38 cellular contexts compared by ENCODE assay signal in the genomic region with DNA sequence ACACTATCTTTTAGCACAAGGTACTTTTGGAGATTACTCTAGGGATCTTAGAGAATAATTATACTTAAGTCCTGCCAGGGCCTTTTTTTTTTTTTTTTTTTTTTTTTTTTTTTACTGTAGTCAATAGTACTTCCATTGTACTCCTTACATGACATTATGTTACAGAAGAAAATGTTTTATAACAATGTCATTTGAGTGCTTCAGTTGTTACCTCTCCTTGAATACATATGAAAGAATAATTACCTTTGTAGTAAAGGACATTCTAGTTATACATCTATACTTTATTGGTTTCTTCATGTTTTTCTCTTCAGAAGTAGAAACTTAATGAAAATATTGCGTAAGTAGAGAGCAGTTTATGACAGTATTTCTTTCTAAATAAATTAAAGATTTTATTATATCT.
"Had no signal": no experiment of that assay in that cellular context is flagged by ENCODE, and none has a peak within 500 bp of the region (broad histone marks: within the 10 kb centered on the region; RNA-seq: fewer than 3 reads in every experiment).

No MANE protein-coding gene starts in this region.

- H3K27me3 Mint-ChIP-seq: activated B cell treated with CpG ODN at 0.5 μM for 24 hours; activated CD4-positive, alpha-beta memory T cell treated with anti-CD3 and anti-CD28 coated beads for 36 hours; activated CD4-positive, alpha-beta T cell treated with anti-CD3 and anti-CD28 coated beads, Interleukin-2, amount 10 ng/mL, durations not matched to agents 24 days and 14 days; activated CD8-positive, alpha-beta T cell treated with anti-CD3 and anti-CD28 coated beads for 36 hours; activated naive CD4-positive, alpha-beta T cell treated with anti-CD3 and anti-CD28 coated beads, Interleukin-2, amount 10 ng/mL, durations not matched to agents 7 days and 5 days; activated naive CD4-positive, alpha-beta T cell treated with anti-CD3 and anti-CD28 coated beads, Interleukin-2, amount 50 U/mL, for 24 hours; activated naive CD8-positive, alpha-beta T cell; activated naive CD8-positive, alpha-beta T cell treated with anti-CD3 and anti-CD28 coated beads, Interleukin-2, amount 10 ng/mL, durations not matched to agents 7 days and 5 days; activated naive CD8-positive, alpha-beta T cell treated with anti-CD3 and anti-CD28 coated beads, Interleukin-2, amount 50 U/mL, for 24 hours; activated T-helper 17 cell treated with anti-CD3 and anti-CD28 coated beads, Interleukin-2, amount 50 U/mL, for 72 hours; brain; central memory CD8-positive, alpha-beta T cell had no signal

- H3K4me3 Mint-ChIP-seq: activated B cell treated with CpG ODN at 0.5 μM for 24 hours; activated CD4-positive, alpha-beta memory T cell treated with anti-CD3 and anti-CD28 coated beads for 36 hours; activated CD4-positive, alpha-beta T cell treated with anti-CD3 and anti-CD28 coated beads, Interleukin-2, amount 10 ng/mL, durations not matched to agents 24 days and 14 days; activated CD8-positive, alpha-beta T cell treated with anti-CD3 and anti-CD28 coated beads for 36 hours; activated naive CD4-positive, alpha-beta T cell treated with anti-CD3 and anti-CD28 coated beads, Interleukin-2, amount 10 ng/mL, durations not matched to agents 7 days and 5 days; activated naive CD4-positive, alpha-beta T cell treated with anti-CD3 and anti-CD28 coated beads, Interleukin-2, amount 50 U/mL, for 24 hours; activated naive CD8-positive, alpha-beta T cell; activated naive CD8-positive, alpha-beta T cell treated with anti-CD3 and anti-CD28 coated beads, Interleukin-2, amount 10 ng/mL, durations not matched to agents 7 days and 5 days; activated naive CD8-positive, alpha-beta T cell treated with anti-CD3 and anti-CD28 coated beads, Interleukin-2, amount 50 U/mL, for 24 hours; activated T-cell treated with anti-CD3 and anti-CD28 coated beads, Interleukin-2, amount 50 U/mL, for 4 hours; activated T-cell treated with anti-CD3 and anti-CD28 coated beads, Interleukin-2, amount 50 U/mL, for 72 hours; activated T-helper 1 cell treated with anti-CD3 and anti-CD28 coated beads, Interleukin-12 subunit alpha, Interleukin-12 subunit beta, Interleukin-2, Interleukin-4 antibody, amounts not matched to agents 30 ng/mL and 10 ng/mL and 1 ng/mL, durations not matched to agents 14 hours and 24 hours and 36 hours; activated T-helper 17 cell treated with anti-CD3 and anti-CD28 coated beads, Interleukin-2, amount 50 U/mL, for 72 hours; brain; central memory CD8-positive, alpha-beta T cell; T-helper 1 cell treated with Interleukin-12 subunit alpha and Interleukin-12 subunit beta and Interleukin-4 antibody, amounts not matched to agents 30 μg/mL and 1 μg/mL, for 36 hours; T-helper 2 cell treated with Interferon-gamma antibody and Interleukin-4, amounts not matched to agents 5 μg/mL and 100 μg/mL, for 36 hours had no signal

- FAIRE-seq: bronchial epithelial cell, TTC549 had no signal

- H3K27ac Mint-ChIP-seq: activated B cell treated with CpG ODN at 0.5 μM for 24 hours; activated CD4-positive, alpha-beta memory T cell treated with anti-CD3 and anti-CD28 coated beads for 36 hours; activated CD4-positive, alpha-beta T cell treated with anti-CD3 and anti-CD28 coated beads, Interleukin-2, amount 10 ng/mL, durations not matched to agents 24 days and 14 days; activated CD8-positive, alpha-beta T cell treated with anti-CD3 and anti-CD28 coated beads for 36 hours; activated naive CD4-positive, alpha-beta T cell treated with anti-CD3 and anti-CD28 coated beads, Interleukin-2, amount 10 ng/mL, durations not matched to agents 7 days and 5 days; activated naive CD4-positive, alpha-beta T cell treated with anti-CD3 and anti-CD28 coated beads, Interleukin-2, amount 50 U/mL, for 24 hours; activated naive CD8-positive, alpha-beta T cell; activated naive CD8-positive, alpha-beta T cell treated with anti-CD3 and anti-CD28 coated beads, Interleukin-2, amount 10 ng/mL, durations not matched to agents 7 days and 5 days; activated naive CD8-positive, alpha-beta T cell treated with anti-CD3 and anti-CD28 coated beads, Interleukin-2, amount 50 U/mL, for 24 hours; activated T-cell treated with anti-CD3 and anti-CD28 coated beads, Interleukin-2, amount 50 U/mL, for 72 hours; activated T-helper 1 cell treated with anti-CD3 and anti-CD28 coated beads, Interleukin-12 subunit alpha, Interleukin-12 subunit beta, Interleukin-2, Interleukin-4 antibody, amounts not matched to agents 30 ng/mL and 10 ng/mL and 1 ng/mL, durations not matched to agents 14 hours and 24 hours and 36 hours; activated T-helper 17 cell treated with anti-CD3 and anti-CD28 coated beads, Interleukin-2, amount 50 U/mL, for 72 hours; T-helper 1 cell treated with Interleukin-12 subunit alpha and Interleukin-12 subunit beta and Interleukin-4 antibody, amounts not matched to agents 30 μg/mL and 1 μg/mL, for 36 hours; T-helper 2 cell treated with Interferon-gamma antibody and Interleukin-4, amounts not matched to agents 5 μg/mL and 100 μg/mL, for 36 hours had no signal

- H3K4me3 ChIP-seq: ascending aorta, cardiac muscle cell had no signal

- DNase-seq: activated B cell treated with CpG ODN at 0.5 μM for 24 hours; activated CD4-positive, alpha-beta memory T cell treated with anti-CD3 and anti-CD28 coated beads for 36 hours; activated CD4-positive, alpha-beta T cell treated with anti-CD3 and anti-CD28 coated beads for 4 hours; activated CD4-positive, alpha-beta T cell treated with anti-CD3 and anti-CD28 coated beads, Interleukin-2, amount 10 ng/mL, durations not matched to agents 24 days and 14 days; activated CD4-positive, alpha-beta T cell treated with anti-CD3 and anti-CD28 coated beads, Interleukin-2, amount 50 U/mL, for 1 hour; activated CD4-positive, alpha-beta T cell treated with anti-CD3 and anti-CD28 coated beads, Interleukin-2, amount 50 U/mL, for 4 hours; activated CD4-positive, CD25-positive, alpha-beta regulatory T cell treated with anti-CD3 and anti-CD28 coated beads, Interleukin-2, amount 50 U/mL, for 72 hours; activated CD8-positive, alpha-beta memory T cell treated with anti-CD3 and anti-CD28 coated beads, Interleukin-2, amount 50 U/mL, for 4 hours; activated CD8-positive, alpha-beta T cell treated with anti-CD3 and anti-CD28 coated beads for 36 hours; activated effector memory CD4-positive, alpha-beta T cell treated with anti-CD3 and anti-CD28 coated beads, Interleukin-2, amount 50 U/mL, for 16 hours; activated gamma-delta T cell treated with Interleukin-2 at 50 U/mL for 16 hours; activated naive CD4-positive, alpha-beta T cell; activated naive CD4-positive, alpha-beta T cell treated with anti-CD3 and anti-CD28 coated beads, Interleukin-2, amount 10 ng/mL, durations not matched to agents 7 days and 5 days; activated naive CD8-positive, alpha-beta T cell treated with anti-CD3 and anti-CD28 coated beads, Interleukin-2, amount 10 ng/mL, durations not matched to agents 7 days and 5 days; activated naive CD8-positive, alpha-beta T cell treated with anti-CD3 and anti-CD28 coated beads, Interleukin-2, amount 50 U/mL, for 24 hours; activated T-cell treated with anti-CD3 and anti-CD28 coated beads for 4 hours; activated T-cell treated with anti-CD3 and anti-CD28 coated beads, Interleukin-2, amount 50 U/mL, for 1 hour; activated T-cell treated with anti-CD3 and anti-CD28 coated beads, Interleukin-2, amount 50 U/mL, for 4 hours; activated T-cell treated with anti-CD3 and anti-CD28 coated beads, Interleukin-2, amount 50 U/mL, for 72 hours; amygdala; anterior cingulate cortex; caudate nucleus; cerebellar nuclear complex; T-helper 1 cell; T-helper 2 cell; T-helper 9 cell had no signal

- H3K36me3 ChIP-seq: ascending aorta, cardiac muscle cell had no signal

- H3K4me1 ChIP-seq: ascending aorta had no signal

- H3K9me3 ChIP-seq: ascending aorta had no signal

- H3K9me3 Mint-ChIP-seq: activated naive CD4-positive, alpha-beta T cell treated with anti-CD3 and anti-CD28 coated beads, Interleukin-2, amount 10 ng/mL, durations not matched to agents 7 days and 5 days had no signal

- H3K36me3 Mint-ChIP-seq: activated CD4-positive, alpha-beta memory T cell treated with anti-CD3 and anti-CD28 coated beads for 36 hours; activated naive CD4-positive, alpha-beta T cell treated with anti-CD3 and anti-CD28 coated beads, Interleukin-2, amount 10 ng/mL, durations not matched to agents 7 days and 5 days; activated naive CD4-positive, alpha-beta T cell treated with anti-CD3 and anti-CD28 coated beads, Interleukin-2, amount 50 U/mL, for 24 hours; activated naive CD8-positive, alpha-beta T cell; activated naive CD8-positive, alpha-beta T cell treated with anti-CD3 and anti-CD28 coated beads, Interleukin-2, amount 10 ng/mL, durations not matched to agents 7 days and 5 days; brain had no signal

- H3K4me1 Mint-ChIP-seq: activated B cell treated with CpG ODN at 0.5 μM for 24 hours; activated CD4-positive, alpha-beta T cell treated with anti-CD3 and anti-CD28 coated beads, Interleukin-2, amount 10 ng/mL, durations not matched to agents 24 days and 14 days; activated naive CD4-positive, alpha-beta T cell treated with anti-CD3 and anti-CD28 coated beads, Interleukin-2, amount 10 ng/mL, durations not matched to agents 7 days and 5 days; activated naive CD4-positive, alpha-beta T cell treated with anti-CD3 and anti-CD28 coated beads, Interleukin-2, amount 50 U/mL, for 24 hours; activated naive CD8-positive, alpha-beta T cell treated with anti-CD3 and anti-CD28 coated beads, Interleukin-2, amount 10 ng/mL, durations not matched to agents 7 days and 5 days; activated naive CD8-positive, alpha-beta T cell treated with anti-CD3 and anti-CD28 coated beads, Interleukin-2, amount 50 U/mL, for 24 hours; activated T-helper 17 cell treated with anti-CD3 and anti-CD28 coated beads, Interleukin-2, amount 50 U/mL, for 72 hours; brain; central memory CD8-positive, alpha-beta T cell had no signal

- ATAC-seq: activated CD8-positive, alpha-beta T cell treated with anti-CD3 and anti-CD28 coated beads for 36 hours; activated naive CD8-positive, alpha-beta T cell treated with anti-CD3 and anti-CD28 coated beads, Interleukin-2, amount 50 U/mL, for 24 hours; activated T-cell treated with anti-CD3 and anti-CD28 coated beads, Interleukin-2, amount 50 U/mL, for 4 hours; activated T-cell treated with anti-CD3 and anti-CD28 coated beads, Interleukin-2, amount 50 U/mL, for 72 hours; activated T-helper 17 cell treated with anti-CD3 and anti-CD28 coated beads, Interleukin-2, amount 50 U/mL, for 72 hours had no signal
